Comparison of ENCODE assay signal across 20 cellular contexts in genomic region chr5:179777909-179778308, GRCh38. TPM values are rescaled to one million over a fixed set of nuclear protein-coding genes. Genes with fewer than 3 reads are reported as not detected.
A peak's percentile ranks its signal among the peaks of the same experiment; 100 is the strongest.
DNase-seq lines count a peak whose midpoint lies in the region; ATAC-seq, FAIRE-seq and TF ChIP-seq lines count a peak whose summit lies in the region.
"Had no signal": no experiment of that assay in that cellular context is flagged by ENCODE, and none has a peak within 500 bp of the region (broad histone marks: within the 10 kb centered on the region; RNA-seq: fewer than 3 reads in every experiment).

No MANE protein-coding gene starts in this region.

- TF ChIP-seq CTCF in osteoblast (IDR thresholded peaks at IDR 0.05; ENCODE audit: extremely low read depth, low read depth, low read length), result no peak

- no peaks in the 10 kb centered on the region for H3K4me1 Mint-ChIP-seq in activated T-cell treated with anti-CD3 and anti-CD28 coated beads, Interleukin-2, amount 50 U/mL, for 72 hours (ENCODE audit: low read depth)
- no peaks in the 10 kb centered on the region for H3K4me1 Mint-ChIP-seq in activated T-cell treated with anti-CD3 and anti-CD28 coated beads, Interleukin-2, amount 50 U/mL, for 4 hours (ENCODE audit: low read depth)
- no peaks in the 10 kb centered on the region for H3K4me1 Mint-ChIP-seq in activated CD4-positive, alpha-beta memory T cell treated with anti-CD3 and anti-CD28 coated beads for 36 hours (ENCODE audit: low read depth)
- H3K4me1 Mint-ChIP-seq: activated naive CD8-positive, alpha-beta T cell treated with anti-CD3 and anti-CD28 coated beads, Interleukin-2, amount 10 ng/mL, durations not matched to agents 7 days and 5 days had no signal

- H3K27me3 Mint-ChIP-seq in activated T-cell treated with anti-CD3 and anti-CD28 coated beads, Interleukin-2, amount 50 U/mL, for 72 hours (ENCODE audit: low read depth), result no peaks in the 10 kb centered on the region
- H3K27me3 Mint-ChIP-seq in activated T-cell treated with anti-CD3 and anti-CD28 coated beads, Interleukin-2, amount 50 U/mL, for 4 hours (ENCODE audit: low read depth), result no peaks in the 10 kb centered on the region
- no peaks in the 10 kb centered on the region for H3K27me3 Mint-ChIP-seq in activated CD4-positive, alpha-beta memory T cell treated with anti-CD3 and anti-CD28 coated beads for 36 hours
- H3K27me3 Mint-ChIP-seq: activated naive CD8-positive, alpha-beta T cell treated with anti-CD3 and anti-CD28 coated beads, Interleukin-2, amount 10 ng/mL, durations not matched to agents 7 days and 5 days; CD4-positive, alpha-beta memory T cell had no signal

- no peaks in the 10 kb centered on the region for H3K27me3 ChIP-seq in osteoblast (ENCODE audit: insufficient read depth, low read length)

- intact Hi-C loops in activated CD4-positive, alpha-beta memory T cell treated with anti-CD3 and anti-CD28 coated beads for 36 hours (cut with micrococcal nuclease), result no loop called here

- FAIRE-seq in H54 (lab: Jason Lieb, UNC), result no peak
- FAIRE-seq: H1 had no signal

- no peak for TF ChIP-seq POLR2A in H54 (IDR thresholded peaks at IDR 0.05; ENCODE audit: low read depth, low read length)

- H3K79me2 ChIP-seq in osteoblast (ENCODE audit: insufficient read depth, low read length), result no peaks in the 10 kb centered on the region

- peak overlapping the region; percentile 49 for H3K27ac Mint-ChIP-seq in activated T-cell treated with anti-CD3 and anti-CD28 coated beads, Interleukin-2, amount 50 U/mL, for 72 hours
- no peak overlapping the region for H3K27ac Mint-ChIP-seq in activated CD4-positive, alpha-beta memory T cell treated with anti-CD3 and anti-CD28 coated beads for 36 hours
- H3K27ac Mint-ChIP-seq: activated naive CD8-positive, alpha-beta T cell treated with anti-CD3 and anti-CD28 coated beads, Interleukin-2, amount 10 ng/mL, durations not matched to agents 7 days and 5 days had no signal

- no peak overlapping the region for H3K4me2 ChIP-seq in osteoblast (ENCODE audit: insufficient read depth, low read length)

- H4K20me1 ChIP-seq in osteoblast (ENCODE audit: insufficient read depth, low read length), result peaks cover 6% of the 10 kb centered on the region

- H3K9me3 Mint-ChIP-seq in activated T-cell treated with anti-CD3 and anti-CD28 coated beads, Interleukin-2, amount 50 U/mL, for 72 hours, result no peaks in the 10 kb centered on the region
- H3K9me3 Mint-ChIP-seq in activated T-cell treated with anti-CD3 and anti-CD28 coated beads, Interleukin-2, amount 50 U/mL, for 4 hours, result no peaks in the 10 kb centered on the region
- no peaks in the 10 kb centered on the region for H3K9me3 Mint-ChIP-seq in activated CD4-positive, alpha-beta memory T cell treated with anti-CD3 and anti-CD28 coated beads for 36 hours
- H3K9me3 Mint-ChIP-seq: activated naive CD8-positive, alpha-beta T cell treated with anti-CD3 and anti-CD28 coated beads, Interleukin-2, amount 10 ng/mL, durations not matched to agents 7 days and 5 days had no signal

- DNase-seq in activated T-cell treated with anti-CD3 and anti-CD28 coated beads, Interleukin-2, amount 50 U/mL, for 72 hours, result no peak
- no peak for DNase-seq in activated T-cell treated with anti-CD3 and anti-CD28 coated beads, Interleukin-2, amount 50 U/mL, for 4 hours
- DNase-seq in Kasumi-1 (lab: John Stamatoyannopoulos, UW) (peak; percentile 75 to 86), dermis blood vessel endothelial cell (peak; percentile 40), osteoblast (ENCODE audit: insufficient read length, low spot score, missing footprints) (peak; percentile 68), H54 (ENCODE audit: insufficient read length, low spot score) (no peak)
- DNase-seq in activated CD4-positive, alpha-beta memory T cell treated with anti-CD3 and anti-CD28 coated beads for 36 hours, result no peak
- DNase-seq: activated CD4-positive, alpha-beta T cell treated with anti-CD3 and anti-CD28 coated beads, Interleukin-2, amount 50 U/mL, for 4 hours; activated naive CD8-positive, alpha-beta T cell treated with anti-CD3 and anti-CD28 coated beads, Interleukin-2, amount 10 ng/mL, durations not matched to agents 7 days and 5 days; activated T-cell treated with anti-CD3 and anti-CD28 coated beads, Interleukin-2, amount 50 U/mL, for 48 hours; CD4-positive, alpha-beta memory T cell; DMS79 treated with DMSO at 0.1 percent for 48 hours; NCI-H187 treated with DMSO at 0.1 percent for 48 hours; WERI-Rb-1 had no signal

- H3K9me3 ChIP-seq in osteoblast (ENCODE audit: low read depth, low read length), result no peaks in the 10 kb centered on the region
- H3K9me3 ChIP-seq: prostate gland had no signal

- CTCF ChIA-PET in activated CD4-positive, alpha-beta memory T cell treated with anti-CD3 and anti-CD28 coated beads for 36 hours (lab: Charles Lee), result interaction anchor here (1.1 to 3.4 kb wide), 3 partner anchors 15 to 42 kb away, joined by 3 to 19 read pairs (median 5); no protein-coding TSS in a partner anchor

- H3K4me3 ChIP-seq in osteoblast (ENCODE audit: insufficient read depth, low read length), result no peak overlapping the region
- H3K4me3 ChIP-seq: lung, prostate gland had no signal

- H3K27ac ChIP-seq in osteoblast (ENCODE audit: low read depth, low read length), result no peak overlapping the region
- H3K27ac ChIP-seq: RWPE1, WERI-Rb-1 had no signal

- H3K36me3 Mint-ChIP-seq in activated T-cell treated with anti-CD3 and anti-CD28 coated beads, Interleukin-2, amount 50 U/mL, for 72 hours (ENCODE audit: insufficient read depth in 2 of 2), result peaks cover 5 to 24% of the 10 kb centered on the region in 2 donors
- peaks cover 31% of the 10 kb centered on the region for H3K36me3 Mint-ChIP-seq in activated T-cell treated with anti-CD3 and anti-CD28 coated beads, Interleukin-2, amount 50 U/mL, for 4 hours (ENCODE audit: insufficient read depth)
- H3K36me3 Mint-ChIP-seq in activated CD4-positive, alpha-beta memory T cell treated with anti-CD3 and anti-CD28 coated beads for 36 hours, result peaks cover 14% of the 10 kb centered on the region

- POLR2A ChIA-PET in activated CD4-positive, alpha-beta memory T cell treated with anti-CD3 and anti-CD28 coated beads for 36 hours (lab: Charles Lee), result no interaction called here

- H3K36me3 ChIP-seq in osteoblast (ENCODE audit: insufficient read depth, low read length), result peaks cover 48% of the 10 kb centered on the region

- no peak overlapping the region for H3K4me3 Mint-ChIP-seq in activated T-cell treated with anti-CD3 and anti-CD28 coated beads, Interleukin-2, amount 50 U/mL, for 72 hours
- H3K4me3 Mint-ChIP-seq in activated T-cell treated with anti-CD3 and anti-CD28 coated beads, Interleukin-2, amount 50 U/mL, for 4 hours, result no peak overlapping the region
- no peak overlapping the region for H3K4me3 Mint-ChIP-seq in activated CD4-positive, alpha-beta memory T cell treated with anti-CD3 and anti-CD28 coated beads for 36 hours
- H3K4me3 Mint-ChIP-seq: activated naive CD8-positive, alpha-beta T cell treated with anti-CD3 and anti-CD28 coated beads, Interleukin-2, amount 10 ng/mL, durations not matched to agents 7 days and 5 days; CD4-positive, alpha-beta memory T cell had no signal

- no peak for ATAC-seq in activated T-cell treated with anti-CD3 and anti-CD28 coated beads, Interleukin-2, amount 50 U/mL, for 72 hours (replicated peaks in 1 of 2)
- no peak for ATAC-seq in activated T-cell treated with anti-CD3 and anti-CD28 coated beads, Interleukin-2, amount 50 U/mL, for 4 hours
- ATAC-seq in GM19452 (IDR thresholded peaks at IDR 0.05; ENCODE audit: unreplicated experiment), result no peak

- H2AFZ ChIP-seq in osteoblast (ENCODE audit: low read length), result no peak overlapping the region

- no peaks in the 10 kb centered on the region for H3K4me1 ChIP-seq in osteoblast (ENCODE audit: insufficient read depth, low read length)

RNA-seq across cellular contexts. Expression of gene LTC4S, which starts 15.9 kb away (rescaled TPM):
- 1 to 10 TPM; 1.5 TPM for total RNA-seq in activated T-cell treated with anti-CD3 and anti-CD28 coated beads, Interleukin-2, amount 50 U/mL, for 72 hours
- total RNA-seq in activated T-cell treated with anti-CD3 and anti-CD28 coated beads, Interleukin-2, amount 50 U/mL, for 4 hours, result 1 to 10 TPM in 1 of 3 donors, under 1 TPM in 2; 0.37 to 2.3 (median 0.61) TPM
- total RNA-seq in dermis blood vessel endothelial cell (0.79 and 0.85 TPM in 2 replicates), osteoblast (1.4 and 1.5 TPM in 2 replicates)
- 1 to 10 TPM in 1 of 2 experiments, under 1 TPM in 1; 0.48 to 1.1 TPM for total RNA-seq in activated CD4-positive, alpha-beta memory T cell treated with anti-CD3 and anti-CD28 coated beads for 36 hours
- total RNA-seq: glomerular endothelial cell had no signal

RNA-seq across cellular contexts. Expression of gene MGAT4B, which starts 28.8 kb away (rescaled TPM):
- 100 to 1,000 TPM; 101 to 108 TPM for total RNA-seq in activated T-cell treated with anti-CD3 and anti-CD28 coated beads, Interleukin-2, amount 50 U/mL, for 72 hours
- total RNA-seq in activated T-cell treated with anti-CD3 and anti-CD28 coated beads, Interleukin-2, amount 50 U/mL, for 4 hours, result 10 to 100 TPM; 43.6 to 63.7 (median 54.5) TPM
- 229 and 248 TPM in 2 replicates for total RNA-seq in dermis blood vessel endothelial cell
- 90.5 and 95.9 TPM in 2 replicates for total RNA-seq in osteoblast
- 10 to 100 TPM; 95.8 to 96.8 TPM for total RNA-seq in activated CD4-positive, alpha-beta memory T cell treated with anti-CD3 and anti-CD28 coated beads for 36 hours

RNA-seq across cellular contexts. Expression of gene SQSTM1, which starts 42.8 kb away (rescaled TPM):
- 100 to 1,000 TPM; 213 to 226 TPM for total RNA-seq in activated T-cell treated with anti-CD3 and anti-CD28 coated beads, Interleukin-2, amount 50 U/mL, for 72 hours
- total RNA-seq in activated T-cell treated with anti-CD3 and anti-CD28 coated beads, Interleukin-2, amount 50 U/mL, for 4 hours, result 100 to 1,000 TPM; 109 to 141 (median 111) TPM
- total RNA-seq in dermis blood vessel endothelial cell, result 644 and 1,006 TPM in 2 replicates
- 826 and 992 TPM in 2 replicates for total RNA-seq in osteoblast
- 100 to 1,000 TPM; 127 to 130 TPM for total RNA-seq in activated CD4-positive, alpha-beta memory T cell treated with anti-CD3 and anti-CD28 coated beads for 36 hours

RNA-seq across cellular contexts. Expression of gene MAML1, which starts 45.3 kb away (rescaled TPM):
- 10 to 100 TPM; 26.9 to 28.0 TPM for total RNA-seq in activated T-cell treated with anti-CD3 and anti-CD28 coated beads, Interleukin-2, amount 50 U/mL, for 72 hours
- 10 to 100 TPM; 24.5 to 27.5 (median 26.9) TPM for total RNA-seq in activated T-cell treated with anti-CD3 and anti-CD28 coated beads, Interleukin-2, amount 50 U/mL, for 4 hours
- total RNA-seq in dermis blood vessel endothelial cell (9.2 and 15.6 TPM in 2 replicates), osteoblast (12.4 and 14.1 TPM in 2 replicates)
- total RNA-seq in activated CD4-positive, alpha-beta memory T cell treated with anti-CD3 and anti-CD28 coated beads for 36 hours, result 10 to 100 TPM; 20.3 to 22.2 TPM

Comparison
In these comparisons a context has a peak if more than half of its experiments do, and no peak if none do; other contexts are left out.
1. DNase-seq: peak in Kasumi-1 (2 of 2), dermis blood vessel endothelial cell (single experiment) and osteoblast (single experiment); none in activated T-cell treated with anti-CD3 and anti-CD28 coated beads, Interleukin-2, amount 50 U/mL, for 72 hours (0 of 2), activated T-cell treated with anti-CD3 and anti-CD28 coated beads, Interleukin-2, amount 50 U/mL, for 4 hours (single experiment), H54 (single experiment) and activated CD4-positive, alpha-beta memory T cell treated with anti-CD3 and anti-CD28 coated beads for 36 hours (single experiment).